ENCODE assay signal across 21 cellular contexts in genomic region chr12:129997239-129997638, GRCh38.
"Had no signal": no experiment of that assay in that cellular context is flagged by ENCODE, and none has a peak within 500 bp of the region (broad histone marks: within the 10 kb centered on the region; RNA-seq: fewer than 3 reads in every experiment).

No MANE protein-coding gene starts in this region.

- H3K9ac ChIP-seq: neural progenitor cell had no signal

- H3K4me1 ChIP-seq: heart left ventricle, left ventricle myocardium inferior, pancreas, right lobe of liver, tibial artery, upper lobe of left lung, uterus had no signal

- H3K27me3 ChIP-seq: right lobe of liver, tibial artery, upper lobe of left lung, uterus had no signal

- H3K4me2 ChIP-seq: neural progenitor cell had no signal

- FAIRE-seq: endometrium, frontal cortex, kidney, pancreas had no signal

- H3K36me3 ChIP-seq: heart left ventricle, left ventricle myocardium inferior, neural progenitor cell, pancreas, right lobe of liver, tibial artery, upper lobe of left lung, uterus had no signal

- H3K27ac ChIP-seq: dorsolateral prefrontal cortex, heart left ventricle, left ventricle myocardium inferior, neural progenitor cell, pancreas, right lobe of liver, tibial artery, upper lobe of left lung, uterus had no signal

- H3K9me3 ChIP-seq: pancreas, tibial artery, uterus had no signal

- H3K4me3 ChIP-seq: dorsolateral prefrontal cortex, heart left ventricle, left ventricle myocardium inferior, lung, neural progenitor cell, pancreas, right lobe of liver, tibial artery, upper lobe of left lung, uterus had no signal

- H2AFZ ChIP-seq: neural progenitor cell had no signal

- DNase-seq: cortex of kidney; dorsolateral prefrontal cortex; effector CD8-positive, alpha-beta T cell; heart left ventricle; hippocampal formation; kidney; left cardiac atrium; left ventricle myocardium inferior; mesenchymal stem cell; midbrain; nucleus accumbens; pancreas; right lobe of liver; stimulated activated CD4-positive, alpha-beta T cell treated with anti-CD3 and anti-CD28 coated beads, Interleukin-4, amount 100 ng/mL, for 24 hours; tibial artery; upper lobe of left lung; uterus had no signal
